Comparison of ENCODE assay signal across 20 cellular contexts in genomic region chr11:32188785-32189184, GRCh38.
DNase-seq lines count a peak whose midpoint lies in the region; ATAC-seq and TF ChIP-seq lines count a peak whose summit lies in the region.
"Had no signal": no experiment of that assay in that cellular context is flagged by ENCODE, and none has a peak within 500 bp of the region (broad histone marks: within the 10 kb centered on the region; RNA-seq: fewer than 3 reads in every experiment).

No MANE protein-coding gene starts in this region.

- H3K9me3 ChIP-seq in DOHH2 (ENCODE audit: control insufficient read depth, insufficient read depth, low read length) (no peaks in the 10 kb centered on the region), PC-9 (ENCODE audit: insufficient read depth, low read depth) (no peaks in the 10 kb centered on the region), suprapubic skin (no peaks in the 10 kb centered on the region)
- H3K9me3 ChIP-seq: colonic mucosa, thoracic aorta had no signal

- no peak overlapping the region for H3K27ac ChIP-seq in DOHH2 (ENCODE audit: low read depth, low read length)
- no peak overlapping the region for H3K27ac ChIP-seq in GM23338 (ENCODE audit: low read depth)
- H3K27ac ChIP-seq in PC-9 = no peak overlapping the region
- no peak overlapping the region for H3K27ac ChIP-seq in suprapubic skin
- H3K27ac ChIP-seq: colonic mucosa, foreskin keratinocyte, thoracic aorta had no signal

- H3K27ac Mint-ChIP-seq in GM23338 = no peak overlapping the region
- H3K27ac Mint-ChIP-seq: activated B cell treated with CpG ODN at 0.5 μM for 24 hours; activated CD4-positive, alpha-beta memory T cell treated with anti-CD3 and anti-CD28 coated beads, Interleukin-2, amount 10 ng/mL, durations not matched to agents 7 days and 5 days; activated naive CD4-positive, alpha-beta T cell treated with anti-CD3 and anti-CD28 coated beads, Interleukin-2, amount 50 U/mL, for 24 hours; CD14-positive monocyte; T-helper 17 cell had no signal

- H3K4me3 ChIP-seq in DOHH2 (ENCODE audit: low read length) (no peak overlapping the region), GM23338 (no peak overlapping the region), PC-9 (no peak overlapping the region), kidney epithelial cell (ENCODE audit: low read depth, low read length) (no peak overlapping the region), suprapubic skin (no peak overlapping the region)
- H3K4me3 ChIP-seq: colonic mucosa, thoracic aorta had no signal

- H2AFZ ChIP-seq in GM23338 (no peak overlapping the region), PC-9 (no peak overlapping the region)

- TF ChIP-seq CTCF in DOHH2 (IDR thresholded peaks at IDR 0.05; ENCODE audit: low read depth, low read length, poor library complexity, severe bottlenecking) (peak; percentile 10), GM23338 (conservative IDR thresholded peaks at IDR 0.05; ENCODE audit: low read depth in 2 of 2) (peak; percentile 43 to 51; a peak in 3 of 4 replicates), PC-9 (conservative IDR thresholded peaks at IDR 0.05) (peak; percentile 28; the same call in 1 of the 2 replicates), kidney epithelial cell (IDR thresholded peaks at IDR 0.05; ENCODE audit: insufficient read depth, low read length, poor library complexity, severe bottlenecking) (peak; percentile 9), suprapubic skin (IDR thresholded peaks at IDR 0.05) (no peak)

- H3K4me3 Mint-ChIP-seq in GM23338 = no peak overlapping the region
- H3K4me3 Mint-ChIP-seq: activated B cell treated with CpG ODN at 0.5 μM for 24 hours; activated CD4-positive, alpha-beta memory T cell treated with anti-CD3 and anti-CD28 coated beads, Interleukin-2, amount 10 ng/mL, durations not matched to agents 7 days and 5 days; activated naive CD4-positive, alpha-beta T cell treated with anti-CD3 and anti-CD28 coated beads, Interleukin-2, amount 50 U/mL, for 24 hours; CD14-positive monocyte; T-helper 17 cell had no signal

- CTCF ChIA-PET in PC-9 (lab: Charles Lee) = no interaction called here

- no peaks in the 10 kb centered on the region for H3K9me2 ChIP-seq in DOHH2 (replicated peaks; ENCODE audit: control insufficient read depth, low read length)
- H3K9me2 ChIP-seq in GM23338 (ENCODE audit: insufficient read depth) = no peaks in the 10 kb centered on the region
- H3K9me2 ChIP-seq in PC-9 (ENCODE audit: insufficient read depth) = no peaks in the 10 kb centered on the region

- no peaks in the 10 kb centered on the region for H3K4me1 ChIP-seq in DOHH2 (ENCODE audit: control insufficient read depth, low read length)
- H3K4me1 ChIP-seq in GM23338 (ENCODE audit: insufficient read depth) = no peaks in the 10 kb centered on the region
- no peaks in the 10 kb centered on the region for H3K4me1 ChIP-seq in PC-9 (replicated peaks; ENCODE audit: insufficient read depth)
- H3K4me1 ChIP-seq in suprapubic skin = no peaks in the 10 kb centered on the region
- H3K4me1 ChIP-seq: colonic mucosa, foreskin keratinocyte had no signal

- H3K4me2 ChIP-seq in DOHH2 (ENCODE audit: low read length) = no peak overlapping the region
- no peak overlapping the region for H3K4me2 ChIP-seq in GM23338
- no peak overlapping the region for H3K4me2 ChIP-seq in PC-9

- H3K27me3 ChIP-seq in DOHH2 (ENCODE audit: control insufficient read depth, low read length) (peaks cover 4% of the 10 kb centered on the region; the same call in 1 of the 2 replicates), GM23338 (ENCODE audit: insufficient read depth) (no peaks in the 10 kb centered on the region), PC-9 (ENCODE audit: insufficient read depth, low read depth) (peaks cover 66% of the 10 kb centered on the region), kidney epithelial cell (ENCODE audit: control insufficient read depth, insufficient read depth, low read length) (peaks cover 2% of the 10 kb centered on the region), suprapubic skin (no peaks in the 10 kb centered on the region)
- H3K27me3 ChIP-seq: colonic mucosa, foreskin keratinocyte had no signal

- H3K9me3 Mint-ChIP-seq in GM23338 = no peaks in the 10 kb centered on the region
- H3K9me3 Mint-ChIP-seq: activated B cell treated with CpG ODN at 0.5 μM for 24 hours; activated CD4-positive, alpha-beta memory T cell treated with anti-CD3 and anti-CD28 coated beads, Interleukin-2, amount 10 ng/mL, durations not matched to agents 7 days and 5 days; activated naive CD4-positive, alpha-beta T cell treated with anti-CD3 and anti-CD28 coated beads, Interleukin-2, amount 50 U/mL, for 24 hours had no signal

- no peak for TF ChIP-seq POLR2A in suprapubic skin (IDR thresholded peaks at IDR 0.05)

- H3K79me2 ChIP-seq in DOHH2 (ENCODE audit: control insufficient read depth, low read length) (no peaks in the 10 kb centered on the region), GM23338 (replicated peaks; ENCODE audit: insufficient read depth) (no peaks in the 10 kb centered on the region), PC-9 (ENCODE audit: low read depth) (no peaks in the 10 kb centered on the region)

- DNase-seq in GM23338 (ENCODE audit: low spot score) = peak; percentile 57
- DNase-seq in PC-9 = no peak
- no peak for DNase-seq in kidney epithelial cell (ENCODE audit: low read depth)
- DNase-seq in COLO829 (ENCODE audit: low spot score) = no peak
- no peak for DNase-seq in suprapubic skin (ENCODE audit: low spot score in 2 of 2)
- DNase-seq: activated B cell treated with CpG ODN at 0.5 μM for 24 hours; activated CD4-positive, alpha-beta memory T cell treated with anti-CD3 and anti-CD28 coated beads, Interleukin-2, amount 10 ng/mL, durations not matched to agents 7 days and 5 days; activated T-cell treated with anti-CD3 and anti-CD28 coated beads, Interleukin-2, amount 50 U/mL, for 1 hour; colonic mucosa; foreskin keratinocyte; left cardiac atrium; MM.1S; NCI-H1930; SIG-M5; T-helper 17 cell had no signal

- no peaks in the 10 kb centered on the region for H3K36me3 ChIP-seq in DOHH2 (ENCODE audit: control insufficient read depth, low read length)
- H3K36me3 ChIP-seq in GM23338 (ENCODE audit: insufficient read depth) = no peaks in the 10 kb centered on the region
- H3K36me3 ChIP-seq in PC-9 (ENCODE audit: low read depth) = no peaks in the 10 kb centered on the region
- H3K36me3 ChIP-seq in kidney epithelial cell (ENCODE audit: control insufficient read depth, insufficient read depth, low read length) = no peaks in the 10 kb centered on the region
- no peaks in the 10 kb centered on the region for H3K36me3 ChIP-seq in suprapubic skin
- H3K36me3 ChIP-seq: colonic mucosa, thoracic aorta had no signal

- POLR2A ChIA-PET in PC-9 (lab: Charles Lee; ENCODE audit: unreplicated experiment) = no interaction called here

- no TSS peak for BruUV-seq in PC-9 (replicated peaks; lab: Mats Ljungman, UMichigan)

- H3K36me3 Mint-ChIP-seq in GM23338 (ENCODE audit: low read depth) = no peaks in the 10 kb centered on the region
- H3K36me3 Mint-ChIP-seq: activated naive CD4-positive, alpha-beta T cell treated with anti-CD3 and anti-CD28 coated beads, Interleukin-2, amount 50 U/mL, for 24 hours; CD14-positive monocyte had no signal

- WGBS in suprapubic skin = 88% methylated on average over 4 of the region's 4 CpGs

- intact Hi-C loops in PC-9 (cut with micrococcal nuclease; ENCODE audit: unreplicated experiment) = no loop called here

- H4K20me1 ChIP-seq in DOHH2 (ENCODE audit: control insufficient read depth, insufficient read depth, low read depth, low read length) (no peaks in the 10 kb centered on the region), GM23338 (replicated peaks; ENCODE audit: insufficient read depth) (no peaks in the 10 kb centered on the region), PC-9 (ENCODE audit: insufficient read depth) (no peaks in the 10 kb centered on the region)

- H3F3A ChIP-seq in DOHH2 (ENCODE audit: control insufficient read depth, insufficient read depth) = no peaks in the 10 kb centered on the region
- H3F3A ChIP-seq in GM23338 (replicated peaks; ENCODE audit: low read depth) = no peaks in the 10 kb centered on the region
- H3F3A ChIP-seq in PC-9 (ENCODE audit: insufficient read depth, low read depth) = no peaks in the 10 kb centered on the region

- peaks cover 5% of the 10 kb centered on the region for H3K27me3 Mint-ChIP-seq in GM23338 (ENCODE audit: insufficient read depth, low read depth, poor library complexity)

- H3K4me1 Mint-ChIP-seq in GM23338 = no peaks in the 10 kb centered on the region
- H3K4me1 Mint-ChIP-seq: activated B cell treated with CpG ODN at 0.5 μM for 24 hours; activated CD4-positive, alpha-beta memory T cell treated with anti-CD3 and anti-CD28 coated beads, Interleukin-2, amount 10 ng/mL, durations not matched to agents 7 days and 5 days; activated naive CD4-positive, alpha-beta T cell treated with anti-CD3 and anti-CD28 coated beads, Interleukin-2, amount 50 U/mL, for 24 hours; T-helper 17 cell had no signal

- ATAC-seq in GM23338 (peak; percentile 54), GM21360 (IDR thresholded peaks at IDR 0.05; ENCODE audit: unreplicated experiment) (no peak)
- ATAC-seq: foreskin keratinocyte, left cardiac atrium, T-helper 17 cell had no signal

- no peak for TF ChIP-seq EP300 in suprapubic skin (IDR thresholded peaks at IDR 0.05)

TF ChIP-seq in GM23338, 12 proteins besides CTCF, POLR2A, EP300 and RAD21 (continues in another document):
- TF ChIP-seq EZH2 (IDR thresholded peaks at IDR 0.05; ENCODE audit: low read depth, unreplicated experiment) = no peak
- TF ChIP-seq ZNF114 (CRISPR knock-in tag; IDR thresholded peaks at IDR 0.05) = no peak
- TF ChIP-seq CREB1 (CRISPR knock-in tag; IDR thresholded peaks at IDR 0.05; ENCODE audit: low read depth) = no peak
- TF ChIP-seq POLR2AphosphoS5 (IDR thresholded peaks at IDR 0.05; ENCODE audit: low read depth) = no peak
- TF ChIP-seq EZH2phosphoT487 (IDR thresholded peaks at IDR 0.05; ENCODE audit: unreplicated experiment) = no peak

Comparison
In these comparisons a context has a peak if more than half of its experiments do, and no peak if none do; other contexts are left out.
1. CTCF ChIP-seq: peak in DOHH2 (single experiment), GM23338 (2 of 2), PC-9 (single experiment) and kidney epithelial cell (single experiment); none in suprapubic skin (0 of 2).